In genomic region chr10:116162851-116163250, GRCh38 we compare ENCODE assay signal across 26 cellular contexts.
"Had no signal": no experiment of that assay in that cellular context is flagged by ENCODE, and none has a peak within 500 bp of the region (broad histone marks: within the 10 kb centered on the region; RNA-seq: fewer than 3 reads in every experiment).

No MANE protein-coding gene starts in this region.

- H3K9me3 ChIP-seq: psoas muscle, right lobe of liver, sigmoid colon, stomach, thoracic aorta, thyroid gland, tibial nerve, upper lobe of left lung had no signal

- H3K27ac ChIP-seq: neural progenitor cell, parathyroid adenoma, psoas muscle, right lobe of liver, sigmoid colon, stomach, thoracic aorta, thyroid gland, tibial nerve, upper lobe of left lung had no signal

- H2AFZ ChIP-seq: neural progenitor cell, parathyroid adenoma had no signal

- H3K27me3 ChIP-seq: neural progenitor cell, right lobe of liver, sigmoid colon, stomach, thyroid gland, tibial nerve, upper lobe of left lung had no signal

- H3K4me2 ChIP-seq: neural progenitor cell had no signal

- H3K4me3 Mint-ChIP-seq: naive thymus-derived CD4-positive, alpha-beta T cell; natural killer cell; nephron; neural progenitor cell; stimulated activated effector memory CD8-positive, alpha-beta T cell treated with anti-CD3 and anti-CD28 coated beads, Interleukin-12 subunit alpha, Interleukin-12 subunit beta, amount 100 ng/mL, for 72 hours; stimulated activated naive B cell treated with anti-CD40 and anti-IgM and Interleukin-4, amounts not matched to agents 10 μg/mL and 1 μg/mL and 100 μg/mL, for 72 hours; stimulated activated naive CD8-positive, alpha-beta T cell treated with anti-CD3 and anti-CD28 coated beads, Interleukin-15, Interleukin-2, amounts not matched to agents 100 ng/mL and 50 ng/mL, for 24 hours had no signal

- H3K36me3 Mint-ChIP-seq: naive thymus-derived CD4-positive, alpha-beta T cell; stimulated activated effector memory CD8-positive, alpha-beta T cell treated with anti-CD3 and anti-CD28 coated beads, Interleukin-12 subunit alpha, Interleukin-12 subunit beta, amount 100 ng/mL, for 72 hours; stimulated activated naive B cell treated with anti-CD40 and anti-IgM and Interleukin-4, amounts not matched to agents 10 μg/mL and 1 μg/mL and 100 μg/mL, for 72 hours had no signal

- H3K4me1 Mint-ChIP-seq: naive thymus-derived CD4-positive, alpha-beta T cell; natural killer cell; stimulated activated effector memory CD8-positive, alpha-beta T cell treated with anti-CD3 and anti-CD28 coated beads, Interleukin-12 subunit alpha, Interleukin-12 subunit beta, amount 100 ng/mL, for 72 hours; stimulated activated naive B cell treated with anti-CD40 and anti-IgM and Interleukin-4, amounts not matched to agents 10 μg/mL and 1 μg/mL and 100 μg/mL, for 72 hours had no signal

- H3K79me2 ChIP-seq: parathyroid adenoma had no signal

- H3K27me3 Mint-ChIP-seq: progenitor cell of endocrine pancreas; stimulated activated naive B cell treated with anti-CD40 and anti-IgM and Interleukin-4, amounts not matched to agents 10 μg/mL and 1 μg/mL and 100 μg/mL, for 72 hours; stimulated activated naive CD8-positive, alpha-beta T cell treated with anti-CD3 and anti-CD28 coated beads, Interleukin-15, Interleukin-2, amounts not matched to agents 100 ng/mL and 50 ng/mL, for 24 hours had no signal

- H3K27ac Mint-ChIP-seq: naive thymus-derived CD4-positive, alpha-beta T cell; natural killer cell; nephron; neural progenitor cell; progenitor cell of endocrine pancreas; stimulated activated effector memory CD8-positive, alpha-beta T cell treated with anti-CD3 and anti-CD28 coated beads, Interleukin-12 subunit alpha, Interleukin-12 subunit beta, amount 100 ng/mL, for 72 hours; stimulated activated naive B cell treated with anti-CD40 and anti-IgM and Interleukin-4, amounts not matched to agents 10 μg/mL and 1 μg/mL and 100 μg/mL, for 72 hours; stimulated activated naive CD8-positive, alpha-beta T cell treated with anti-CD3 and anti-CD28 coated beads, Interleukin-15, Interleukin-2, amounts not matched to agents 100 ng/mL and 50 ng/mL, for 24 hours had no signal

- H3K4me1 ChIP-seq: parathyroid adenoma, psoas muscle, right lobe of liver, sigmoid colon, thyroid gland, tibial nerve, upper lobe of left lung had no signal

- DNase-seq: naive thymus-derived CD4-positive, alpha-beta T cell; natural killer cell; occipital lobe; psoas muscle; right cardiac atrium; right lobe of liver; sigmoid colon; small intestine; stimulated activated CD4-positive, alpha-beta T cell treated with anti-CD3 and anti-CD28 coated beads, Interleukin-15, amount 100 ng/mL, for 24 hours; stimulated activated CD4-positive, alpha-beta T cell treated with anti-CD3 and anti-CD28 coated beads, Interleukin-2, amount 100 ng/mL, for 24 hours; stimulated activated CD4-positive, alpha-beta T cell treated with anti-CD3 and anti-CD28 coated beads, Interleukin-2, amount 100 ng/mL, for 48 hours; stimulated activated CD4-positive, alpha-beta T cell treated with anti-CD3 and anti-CD28 coated beads, Interleukin-4, amount 100 ng/mL, for 24 hours; stimulated activated naive B cell treated with anti-CD40 and anti-IgM and Interleukin-4, amounts not matched to agents 10 μg/mL and 1 μg/mL and 100 μg/mL, for 72 hours; stimulated activated naive CD4-positive, alpha-beta T cell treated with Interleukin-2 at 50 U/mL for 16 hours; stomach; thyroid gland; trophoblast cell; upper lobe of left lung had no signal

- H3K36me3 ChIP-seq: neural progenitor cell, right lobe of liver, sigmoid colon, stomach, thoracic aorta, thyroid gland, tibial nerve, upper lobe of left lung had no signal

- H3K4me3 ChIP-seq: neural progenitor cell, psoas muscle, right lobe of liver, sigmoid colon, stomach, thoracic aorta, thyroid gland, tibial nerve, upper lobe of left lung had no signal
